In the genomic region with DNA sequence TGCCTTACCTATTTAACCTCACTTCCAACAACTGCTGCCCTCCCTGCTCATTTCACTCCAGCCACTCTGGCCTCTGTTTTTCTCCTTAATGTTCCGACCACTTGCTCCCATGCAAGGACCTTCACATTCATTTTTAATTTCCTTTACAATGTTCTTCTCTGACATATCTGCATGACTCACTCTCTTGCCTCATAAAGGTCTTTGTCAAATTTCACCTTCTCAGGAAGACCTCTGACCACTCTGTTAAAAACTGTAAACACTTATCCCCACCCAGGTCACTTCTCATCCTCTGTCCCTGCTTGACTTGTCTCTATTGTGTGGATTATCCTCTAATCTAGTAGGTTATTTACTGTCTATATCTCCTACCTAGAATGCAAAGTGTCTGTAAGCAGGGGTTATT, we compare ENCODE assay signal across 25 cellular contexts.
DNase-seq lines count a peak whose midpoint lies in the region; ATAC-seq, FAIRE-seq and TF ChIP-seq lines count a peak whose summit lies in the region.
"Had no signal": no experiment of that assay in that cellular context is flagged by ENCODE, and none has a peak within 500 bp of the region (broad histone marks: within the 10 kb centered on the region; RNA-seq: fewer than 3 reads in every experiment).

No MANE protein-coding gene starts in this region.

- peak; percentile 72; the same call in 2 of the 3 replicates for ATAC-seq in RWPE2 (ENCODE audit: low read depth)
- no peak for ATAC-seq in HG03045 (IDR thresholded peaks at IDR 0.05; ENCODE audit: unreplicated experiment)
- ATAC-seq: GM23338, HCT116, T-cell had no signal

- no peaks in the 10 kb centered on the region for H3K27me3 ChIP-seq in RWPE2 (ENCODE audit: insufficient read depth, poor library complexity, severe bottlenecking)
- H3K27me3 ChIP-seq in esophagus muscularis mucosa, result no peaks in the 10 kb centered on the region
- H3K27me3 ChIP-seq: BE2C had no signal

- H3K27ac ChIP-seq in RWPE2 (ENCODE audit: poor library complexity, severe bottlenecking), result no peak overlapping the region
- H3K27ac ChIP-seq in esophagus muscularis mucosa (replicated peaks in 1 of 4), result no peak overlapping the region
- H3K27ac ChIP-seq: KMS-11 had no signal

- TF ChIP-seq CTCF in RWPE2 (IDR thresholded peaks at IDR 0.05; ENCODE audit: poor library complexity, severe bottlenecking) (no peak), epithelial cell of esophagus (IDR thresholded peaks at IDR 0.05; ENCODE audit: insufficient read depth, low read depth, low read length, missing control alignments) (no peak), esophagus muscularis mucosa (IDR thresholded peaks at IDR 0.05) (no peak)

- no peak overlapping the region for H3K4me3 ChIP-seq in RWPE2 (ENCODE audit: severe bottlenecking)
- no peak overlapping the region for H3K4me3 ChIP-seq in epithelial cell of esophagus (ENCODE audit: low read length)
- H3K4me3 ChIP-seq in esophagus muscularis mucosa, result no peak overlapping the region
- H3K4me3 ChIP-seq: GM23338 had no signal

- intact Hi-C loops in esophagus muscularis mucosa (cut with DNase I), result no loop called here

- no peaks in the 10 kb centered on the region for H3K36me3 ChIP-seq in RWPE2 (ENCODE audit: low read depth)
- no peaks in the 10 kb centered on the region for H3K36me3 ChIP-seq in esophagus muscularis mucosa
- H3K36me3 ChIP-seq: BE2C had no signal

- no peak for TF ChIP-seq EP300 in esophagus muscularis mucosa (IDR thresholded peaks at IDR 0.05)

- 83% methylated on average over 1 of the region's 1 CpG for WGBS in esophagus muscularis mucosa

- H3K4me1 ChIP-seq in RWPE2 (ENCODE audit: insufficient read depth, poor library complexity, severe bottlenecking) (peaks cover 17% of the 10 kb centered on the region), esophagus muscularis mucosa (no peaks in the 10 kb centered on the region)
- H3K4me1 ChIP-seq: BE2C had no signal

- TF ChIP-seq POLR2A in H54 (IDR thresholded peaks at IDR 0.05; ENCODE audit: low read depth, low read length), result no peak
- TF ChIP-seq POLR2A in esophagus muscularis mucosa (IDR thresholded peaks at IDR 0.05; ENCODE audit: low read depth), result no peak

- DNase-seq in A172 (ENCODE audit: low spot score) (peak; percentile 23), H54 (ENCODE audit: insufficient read length, low spot score) (no peak), RWPE2 (ENCODE audit: low spot score) (no peak), epithelial cell of esophagus (ENCODE audit: low read depth) (peak; percentile 10), NCI-H128 (lab: John Stamatoyannopoulos, UW; ENCODE audit: unreplicated experiment) (no peak), esophagus muscularis mucosa (ENCODE audit: extremely low spot score) (no peak), NCI-H774 (lab: John Stamatoyannopoulos, UW) (no peak)
- DNase-seq: BE2C; CD8-positive, alpha-beta memory T cell; DMS 273 treated with DMSO at 0.1 percent for 48 hours; DND-41; MV-4-11; NCI-H1105; NCI-H146; NCI-H2029; NCI-H446 treated with DMSO at 0.1 percent for 48 hours; NCI-H526; RPMI8226; SHP77; T-cell had no signal

- peak; percentile 90 for FAIRE-seq in H54 (lab: Jason Lieb, UNC)
- FAIRE-seq: A204.1 had no signal

- H3K9me3 ChIP-seq in RWPE2 (ENCODE audit: severe bottlenecking) (no peaks in the 10 kb centered on the region), esophagus muscularis mucosa (no peaks in the 10 kb centered on the region)
- H3K9me3 ChIP-seq: BE2C had no signal

Comparison
In these comparisons a context has a peak if more than half of its experiments do, and no peak if none do; other contexts are left out.
1. DNase-seq: peak in A172 (single experiment) and epithelial cell of esophagus (single experiment); none in H54 (single experiment), RWPE2 (single experiment), NCI-H128 (single experiment), esophagus muscularis mucosa (single experiment) and NCI-H774 (single experiment).